ENCODE assay signal across 19 cellular contexts in genomic region chr6:98976674-98977365, GRCh38.
"Had no signal": no experiment of that assay in that cellular context is flagged by ENCODE, and none has a peak within 500 bp of the region (broad histone marks: within the 10 kb centered on the region; RNA-seq: fewer than 3 reads in every experiment).

No MANE protein-coding gene starts in this region.

- H3K36me3 ChIP-seq: neural progenitor cell, stomach, thoracic aorta, upper lobe of right lung had no signal

- H3K4me3 ChIP-seq: lung, neural progenitor cell, skin epidermis, stomach, thoracic aorta, upper lobe of right lung had no signal

- ATAC-seq: activated naive CD8-positive, alpha-beta T cell treated with anti-CD3 and anti-CD28 coated beads, Interleukin-2, amount 50 U/mL, for 24 hours; activated T-helper 17 cell treated with anti-CD3 and anti-CD28 coated beads, Interleukin-2, amount 50 U/mL, for 72 hours; upper lobe of right lung had no signal

- DNase-seq: activated CD4-positive, alpha-beta T cell treated with anti-CD3 and anti-CD28 coated beads, Interleukin-2, amount 50 U/mL, for 4 hours; activated CD4-positive, CD25-positive, alpha-beta regulatory T cell treated with anti-CD3 and anti-CD28 coated beads, Interleukin-2, amount 50 U/mL, for 72 hours; activated naive CD4-positive, alpha-beta T cell treated with anti-CD3 and anti-CD28 coated beads for 36 hours; activated naive CD8-positive, alpha-beta T cell treated with anti-CD3 and anti-CD28 coated beads, Interleukin-2, amount 50 U/mL, for 24 hours; aorta; cerebellar nuclear complex; effector memory CD4-positive, alpha-beta T cell; foreskin keratinocyte; immature natural killer cell; stomach; T-helper 1 cell; T1000; upper lobe of right lung had no signal

- H3K4me1 ChIP-seq: foreskin keratinocyte, neural progenitor cell, parathyroid adenoma, upper lobe of right lung had no signal

- H3K27me3 ChIP-seq: neural progenitor cell, stomach, upper lobe of right lung had no signal

- H3K9me3 ChIP-seq: stomach, thoracic aorta, upper lobe of right lung had no signal
